In genomic region chr15:43132830-43133428, GRCh38 we compare ENCODE assay signal across 1 cellular context.
TF ChIP-seq lines count a peak whose summit lies in the region.

No MANE protein-coding gene starts in this region.

TF ChIP-seq in SK-N-SH, 30 proteins besides CTCF, POLR2A, EP300 and RAD21 (continued from another document):
- TF ChIP-seq ZBTB33 (IDR thresholded peaks at IDR 0.05; ENCODE audit: borderline replicate concordance, low read depth) (no peak), FOSL2 (IDR thresholded peaks at IDR 0.05; ENCODE audit: borderline replicate concordance, low read depth) (no peak)
